In genomic region chr13:42992585-42993122, GRCh38 we compare ENCODE assay signal across 8 cellular contexts. TPM values are rescaled to one million over a fixed set of nuclear protein-coding genes. Genes with fewer than 3 reads are reported as not detected.
A peak's percentile ranks its signal among the peaks of the same experiment; 100 is the strongest.
DNase-seq lines count a peak whose midpoint lies in the region; ATAC-seq and FAIRE-seq lines count a peak whose summit lies in the region.

No MANE protein-coding gene starts in this region.

- H3K4me1 Mint-ChIP-seq in activated CD4-positive, alpha-beta T cell treated with anti-CD3 and anti-CD28 coated beads for 36 hours, result peaks cover 51% of the 10 kb centered on the region

- peak; percentile 26 for DNase-seq in activated CD4-positive, alpha-beta T cell treated with anti-CD3 and anti-CD28 coated beads for 36 hours
- DNase-seq in activated CD4-positive, alpha-beta T cell treated with anti-CD3 and anti-CD28 coated beads for 1 hour, result no peak
- peak; percentile 32 to 36 for DNase-seq in activated T-cell treated with anti-CD3 and anti-CD28 coated beads, Interleukin-2, amount 50 U/mL, for 48 hours
- DNase-seq in substantia nigra (lab: John Stamatoyannopoulos, UW) (no peak), HCEC 1CT (no peak)

- H3K27me3 Mint-ChIP-seq in activated CD4-positive, alpha-beta T cell treated with anti-CD3 and anti-CD28 coated beads for 36 hours, result no peaks in the 10 kb centered on the region

- peak; percentile 60 for ATAC-seq in activated CD4-positive, alpha-beta T cell treated with anti-CD3 and anti-CD28 coated beads for 36 hours
- peak; percentile 38 for ATAC-seq in HG03108 (IDR thresholded peaks at IDR 0.05; ENCODE audit: unreplicated experiment)
- no peak for ATAC-seq in GM21360 (IDR thresholded peaks at IDR 0.05; ENCODE audit: unreplicated experiment)

- intact Hi-C loops in activated CD4-positive, alpha-beta T cell treated with anti-CD3 and anti-CD28 coated beads for 36 hours (cut with DNase I, micrococcal nuclease), result loop anchor here (1.0 to 5.0 kb wide), 10 partner anchors 22 to 1525 kb away; partner anchors contain the start of gene DNAJC15 (in 1 of the 2)

- H3K36me3 Mint-ChIP-seq in activated CD4-positive, alpha-beta T cell treated with anti-CD3 and anti-CD28 coated beads for 36 hours (ENCODE audit: low read depth), result peaks cover 7% of the 10 kb centered on the region

- peak overlapping the region; percentile 84 for H3K4me3 Mint-ChIP-seq in activated CD4-positive, alpha-beta T cell treated with anti-CD3 and anti-CD28 coated beads for 36 hours

- CTCF ChIA-PET in activated CD4-positive, alpha-beta T cell treated with anti-CD3 and anti-CD28 coated beads for 36 hours (lab: Charles Lee), result interaction anchor here (1.0 to 1.8 kb wide), 3 partner anchors 21 to 32 kb away, joined by 4 to 9 read pairs (median 4); no protein-coding TSS in a partner anchor

- peak; percentile 21 for FAIRE-seq in islet of Langerhans (lab: Jason Lieb, UNC)

- H3K27ac ChIP-seq in substantia nigra (ENCODE audit: low read depth, low read length, poor library complexity, severe bottlenecking), result peak overlapping the region; percentile 64

- H3K27ac Mint-ChIP-seq in activated CD4-positive, alpha-beta T cell treated with anti-CD3 and anti-CD28 coated beads for 36 hours, result peak overlapping the region; percentile 99

- H3K9me3 Mint-ChIP-seq in activated CD4-positive, alpha-beta T cell treated with anti-CD3 and anti-CD28 coated beads for 36 hours (ENCODE audit: low read depth), result no peaks in the 10 kb centered on the region

- POLR2A ChIA-PET in activated CD4-positive, alpha-beta T cell treated with anti-CD3 and anti-CD28 coated beads for 36 hours (lab: Charles Lee), result interaction anchor here (0.6 to 1.9 kb wide), 4 partner anchors 31 to 102 kb away, joined by 3 to 8 read pairs (median 3); partner anchors contain the start of gene DNAJC15

RNA-seq across cellular contexts. Expression of gene EPSTI1, which starts 0.6 kb away (rescaled TPM):
- 10 to 100 TPM; 30.7 to 32.0 TPM for total RNA-seq in activated CD4-positive, alpha-beta T cell treated with anti-CD3 and anti-CD28 coated beads for 36 hours

RNA-seq across cellular contexts. Expression of gene DNAJC15, which starts 30.7 kb away (rescaled TPM):
- 10 to 100 TPM; 13.0 to 20.8 TPM for total RNA-seq in activated CD4-positive, alpha-beta T cell treated with anti-CD3 and anti-CD28 coated beads for 36 hours

Comparison
In these comparisons a context has a peak if more than half of its experiments do, and no peak if none do; other contexts are left out.
1. DNase-seq: peak in activated CD4-positive, alpha-beta T cell treated with anti-CD3 and anti-CD28 coated beads for 36 hours (single experiment) and activated T-cell treated with anti-CD3 and anti-CD28 coated beads, Interleukin-2, amount 50 U/mL, for 48 hours (2 of 2); none in activated CD4-positive, alpha-beta T cell treated with anti-CD3 and anti-CD28 coated beads for 1 hour (single experiment), substantia nigra (0 of 49) and HCEC 1CT (single experiment).